Comparison of ENCODE assay signal across 8 cellular contexts in genomic region chr18:45670281-45670962, GRCh38. TPM values are rescaled to one million over a fixed set of nuclear protein-coding genes. Genes with fewer than 3 reads are reported as not detected.
DNase-seq lines count a peak whose midpoint lies in the region; ATAC-seq and TF ChIP-seq lines count a peak whose summit lies in the region.

No MANE protein-coding gene starts in this region.

- H3K9me3 ChIP-seq in BE2C = no peaks in the 10 kb centered on the region
- H3K9me3 ChIP-seq in hepatocyte (ENCODE audit: low read depth) = no peaks in the 10 kb centered on the region

- TF ChIP-seq CTCF in WI38 (IDR thresholded peaks at IDR 0.05; ENCODE audit: low read depth, low read length) = no peak
- TF ChIP-seq CTCF in BE2C (IDR thresholded peaks at IDR 0.05; ENCODE audit: low read depth, low read length) = no peak
- TF ChIP-seq CTCF in hepatocyte (IDR thresholded peaks at IDR 0.05; ENCODE audit: poor library complexity) = no peak

- peak; percentile 40 for ATAC-seq in HG02678 (IDR thresholded peaks at IDR 0.05; ENCODE audit: unreplicated experiment)

- no peaks in the 10 kb centered on the region for H3K36me3 ChIP-seq in BE2C
- no peaks in the 10 kb centered on the region for H3K36me3 ChIP-seq in hepatocyte (replicated peaks; ENCODE audit: insufficient read depth, low read depth)

- no peaks in the 10 kb centered on the region for H3K4me1 ChIP-seq in BE2C
- no peaks in the 10 kb centered on the region for H3K4me1 ChIP-seq in hepatocyte (ENCODE audit: insufficient read depth)

- no peaks in the 10 kb centered on the region for H3K9me2 ChIP-seq in hepatocyte (replicated peaks; ENCODE audit: insufficient read depth)

- no peaks in the 10 kb centered on the region for H4K20me1 ChIP-seq in hepatocyte (ENCODE audit: insufficient read depth, poor library complexity, severe bottlenecking)

- no peak overlapping the region for H2AFZ ChIP-seq in hepatocyte

- H3K27ac ChIP-seq in hepatocyte = no peak overlapping the region

- no peak overlapping the region for H3K4me2 ChIP-seq in hepatocyte

- peak overlapping the region; percentile 13; the same call in 1 of the 2 replicates for H3K4me3 ChIP-seq in WI38 (ENCODE audit: low read depth, low read length)
- no peak overlapping the region for H3K4me3 ChIP-seq in BE2C (ENCODE audit: low read depth, low read length)
- no peak overlapping the region for H3K4me3 ChIP-seq in hepatocyte

- H3K27me3 ChIP-seq in BE2C (no peaks in the 10 kb centered on the region), hepatocyte (no peaks in the 10 kb centered on the region)

- H3K79me2 ChIP-seq in hepatocyte = no peaks in the 10 kb centered on the region

- 80% methylated on average over 14 of the region's 14 CpGs for WGBS in hepatocyte (ENCODE audit: low lambda C conversion rate, missing lambda C conversion rate)

- DNase-seq in AG20443 (ENCODE audit: low spot score) = peak; percentile 80
- DNase-seq in fibroblast of peridontal ligament (ENCODE audit: extremely low read depth) = peak; percentile 73
- DNase-seq in stimulated activated naive CD4-positive, alpha-beta T cell treated with Interleukin-2 at 50 U/mL for 16 hours (lab: John Stamatoyannopoulos, UW) = peak; percentile 32
- no peak for DNase-seq in BE2C
- DNase-seq in hepatocyte (ENCODE audit: low spot score) = no peak
- no peak for DNase-seq in 8988T

RNA-seq across cellular contexts. Expression of gene SLC14A1, which starts 53.6 kb away (rescaled TPM):
- polyA plus RNA-seq in BE2C (2012; ENCODE audit: insufficient read depth, insufficient read length, low read depth) = not detected
- total RNA-seq in hepatocyte = 0.88 and 4.1 TPM in 2 replicates
- 0.81 and 0.98 TPM in 2 replicates for polyA plus RNA-seq in hepatocyte

RNA-seq across cellular contexts. Expression of gene SLC14A2, which starts 55.1 kb away (rescaled TPM):
- polyA plus RNA-seq in BE2C (2012; ENCODE audit: insufficient read depth, insufficient read length, low read depth) = 0.09 TPM
- total RNA-seq in hepatocyte = 2.5 and 4.0 TPM in 2 replicates
- 1.3 and 2.2 TPM in 2 replicates for polyA plus RNA-seq in hepatocyte

Comparison
In these comparisons a context has a peak if more than half of its experiments do, and no peak if none do; other contexts are left out.
1. DNase-seq: peak in AG20443 (single experiment), fibroblast of peridontal ligament (single experiment) and stimulated activated naive CD4-positive, alpha-beta T cell treated with Interleukin-2 at 50 U/mL for 16 hours (single experiment); none in BE2C (single experiment), hepatocyte (single experiment) and 8988T (single experiment).